In genomic region chr20:38252292-38253288, GRCh38 we compare ENCODE assay signal across 10 cellular contexts. TPM values are rescaled to one million over a fixed set of nuclear protein-coding genes. Genes with fewer than 3 reads are reported as not detected.
DNase-seq lines count a peak whose midpoint lies in the region; ATAC-seq and TF ChIP-seq lines count a peak whose summit lies in the region.
"Had no signal": no experiment of that assay in that cellular context is flagged by ENCODE, and none has a peak within 500 bp of the region (broad histone marks: within the 10 kb centered on the region; RNA-seq: fewer than 3 reads in every experiment).

No MANE protein-coding gene starts in this region.

- TF ChIP-seq POLR2A in esophagus squamous epithelium (IDR thresholded peaks at IDR 0.05) (no peak), transverse colon (IDR thresholded peaks at IDR 0.05) (no peak)

- in situ Hi-C loops in transverse colon (cut with MboI; ENCODE audit: low pct_ligation_motif_present in 1 of 4, low pct_unique_long_range_greater_than_20kb in 1 of 4, low sequenced_read_pairs in 3 of 4): no loop called here

- H3K27me3 Mint-ChIP-seq in WTC11 (ENCODE audit: low read depth): no peaks in the 10 kb centered on the region
- H3K27me3 Mint-ChIP-seq in activated T-helper 1 cell treated with anti-CD3 and anti-CD28 coated beads, Interleukin-12 subunit alpha, Interleukin-12 subunit beta, Interleukin-2, Interleukin-4 antibody, amounts not matched to agents 30 ng/mL and 10 ng/mL and 1 ng/mL, durations not matched to agents 14 hours and 24 hours and 36 hours (ENCODE audit: insufficient read depth): peaks cover 2% of the 10 kb centered on the region

- H3K36me3 Mint-ChIP-seq in WTC11: no peaks in the 10 kb centered on the region
- H3K36me3 Mint-ChIP-seq in activated T-helper 1 cell treated with anti-CD3 and anti-CD28 coated beads, Interleukin-12 subunit alpha, Interleukin-12 subunit beta, Interleukin-2, Interleukin-4 antibody, amounts not matched to agents 30 ng/mL and 10 ng/mL and 1 ng/mL, durations not matched to agents 14 hours and 24 hours and 36 hours (ENCODE audit: low read depth): no peaks in the 10 kb centered on the region

- CTCF ChIA-PET in WTC11 (lab: Charles Lee): interaction anchor here (0.6 to 3.6 kb wide), 12 partner anchors 9 to 195 kb away, joined by 3 to 24 read pairs (median 4); no protein-coding TSS in a partner anchor

- H3K4me1 ChIP-seq in esophagus squamous epithelium (peaks cover 0 to 43% (median 4%) of the 10 kb centered on the region in 3 donors), muscle layer of colon (ENCODE audit: insufficient read depth, low read length) (peaks cover 13% of the 10 kb centered on the region), transverse colon (peaks cover 0 to 10% (median 0%) of the 10 kb centered on the region in 4 donors)

- H3K9ac ChIP-seq in muscle layer of colon (ENCODE audit: low read length): no peak overlapping the region

- POLR2A ChIA-PET in WTC11 (lab: Charles Lee): interaction anchor here (0.6 kb wide), 1 partner anchor 703 kb away, joined by 3 read pairs; no protein-coding TSS in a partner anchor

- H3K36me3 ChIP-seq in esophagus squamous epithelium (no peaks in the 10 kb centered on the region), muscle layer of colon (ENCODE audit: insufficient read depth, low read length) (no peaks in the 10 kb centered on the region), transverse colon (no peaks in the 10 kb centered on the region)

- no peak for TF ChIP-seq CTCF in WTC11 (IDR thresholded peaks at IDR 0.05)
- TF ChIP-seq CTCF in esophagus squamous epithelium (IDR thresholded peaks at IDR 0.05): no peak
- no peak for TF ChIP-seq CTCF in transverse colon (IDR thresholded peaks at IDR 0.05)

- peak; percentile 78 for ATAC-seq in WTC11

- H3K4me3 Mint-ChIP-seq in WTC11: no peak overlapping the region
- no peak overlapping the region for H3K4me3 Mint-ChIP-seq in activated T-helper 1 cell treated with anti-CD3 and anti-CD28 coated beads, Interleukin-12 subunit alpha, Interleukin-12 subunit beta, Interleukin-2, Interleukin-4 antibody, amounts not matched to agents 30 ng/mL and 10 ng/mL and 1 ng/mL, durations not matched to agents 14 hours and 24 hours and 36 hours

- intact Hi-C loops in esophagus squamous epithelium (cut with DNase I): no loop called here
- intact Hi-C loops in transverse colon (cut with DNase I; ENCODE audit: low total_unique reads): no loop called here
- intact Hi-C loops in activated T-helper 1 cell treated with anti-CD3 and anti-CD28 coated beads, Interleukin-12 subunit alpha, Interleukin-12 subunit beta, Interleukin-2, Interleukin-4 antibody, amounts not matched to agents 30 ng/mL and 10 ng/mL and 1 ng/mL, durations not matched to agents 14 hours and 24 hours and 36 hours (cut with micrococcal nuclease): no loop called here

- H3K27ac ChIP-seq in esophagus squamous epithelium (peak overlapping the region; percentile 54 to 86 (median 70)), muscle layer of colon (ENCODE audit: low read depth, low read length) (peak overlapping the region; percentile 3), transverse colon (peak overlapping the region; percentile 41 to 63 (median 56))

- peaks cover 4% of the 10 kb centered on the region for H3K9me3 Mint-ChIP-seq in WTC11
- H3K9me3 Mint-ChIP-seq in activated T-helper 1 cell treated with anti-CD3 and anti-CD28 coated beads, Interleukin-12 subunit alpha, Interleukin-12 subunit beta, Interleukin-2, Interleukin-4 antibody, amounts not matched to agents 30 ng/mL and 10 ng/mL and 1 ng/mL, durations not matched to agents 14 hours and 24 hours and 36 hours: no peaks in the 10 kb centered on the region

- H3K4me3 ChIP-seq in esophagus squamous epithelium (no peak overlapping the region), muscle layer of colon (ENCODE audit: low read depth in 1 of 2, low read length in 2 of 2) (no peak overlapping the region), transverse colon (no peak overlapping the region)

- WGBS in esophagus squamous epithelium, 2 donors: 53 to 59% methylated on average over 6 to 8 of the region's 20 CpGs
- 52 to 60% methylated on average over 1 to 18 of the region's 20 CpGs for WGBS in transverse colon (ENCODE audit: low coverage in 1 of 2), 2 donors

- peak overlapping the region; percentile 52 for H3K27ac Mint-ChIP-seq in WTC11
- H3K27ac Mint-ChIP-seq in activated T-helper 1 cell treated with anti-CD3 and anti-CD28 coated beads, Interleukin-12 subunit alpha, Interleukin-12 subunit beta, Interleukin-2, Interleukin-4 antibody, amounts not matched to agents 30 ng/mL and 10 ng/mL and 1 ng/mL, durations not matched to agents 14 hours and 24 hours and 36 hours: no peak overlapping the region

- peaks cover 18% of the 10 kb centered on the region for H3K4me1 Mint-ChIP-seq in WTC11
- no peaks in the 10 kb centered on the region for H3K4me1 Mint-ChIP-seq in activated T-helper 1 cell treated with anti-CD3 and anti-CD28 coated beads, Interleukin-12 subunit alpha, Interleukin-12 subunit beta, Interleukin-2, Interleukin-4 antibody, amounts not matched to agents 30 ng/mL and 10 ng/mL and 1 ng/mL, durations not matched to agents 14 hours and 24 hours and 36 hours (ENCODE audit: low read depth)

- DNase-seq in WTC11 (ENCODE audit: low spot score): no peak
- DNase-seq in esophagus squamous epithelium (lab: John Stamatoyannopoulos, UW): no peak
- DNase-seq in transverse colon: no peak
- DNase-seq in stimulated activated CD4-positive, alpha-beta T cell treated with anti-CD3 and anti-CD28 coated beads, Interleukin-4, amount 100 ng/mL, for 4 hours: no peak
- no peak for DNase-seq in activated CD4-positive, alpha-beta T cell treated with anti-CD3 and anti-CD28 coated beads, Interleukin-2, amount 50 U/mL, for 48 hours
- DNase-seq in activated T-helper 1 cell treated with anti-CD3 and anti-CD28 coated beads, Interleukin-12 subunit alpha, Interleukin-12 subunit beta, Interleukin-2, Interleukin-4 antibody, amounts not matched to agents 30 ng/mL and 10 ng/mL and 1 ng/mL, durations not matched to agents 14 hours and 24 hours and 36 hours (ENCODE audit: low spot score): no peak
- DNase-seq: activated CD4-positive, alpha-beta T cell treated with anti-CD3 and anti-CD28 coated beads for 48 hours; activated naive CD4-positive, alpha-beta T cell had no signal

- H3K27me3 ChIP-seq in esophagus squamous epithelium: no peaks in the 10 kb centered on the region
- H3K27me3 ChIP-seq in muscle layer of colon (ENCODE audit: control insufficient read depth in 1 of 2, insufficient read depth in 2 of 2, low read length in 2 of 2): no peaks in the 10 kb centered on the region
- no peaks in the 10 kb centered on the region for H3K27me3 ChIP-seq in transverse colon

- no peak for TF ChIP-seq EP300 in transverse colon (IDR thresholded peaks at IDR 0.05; ENCODE audit: low read depth)

- H3K9me3 ChIP-seq in esophagus squamous epithelium (no peaks in the 10 kb centered on the region), muscle layer of colon (ENCODE audit: low read length) (no peaks in the 10 kb centered on the region), transverse colon (no peaks in the 10 kb centered on the region)

TF ChIP-seq in WTC11, 78 proteins besides CTCF, POLR2A, EP300 and RAD21 (continues in another document):
- TF ChIP-seq SMAD3 (CRISPR knock-in tag; IDR thresholded peaks at IDR 0.05; ENCODE audit: borderline replicate concordance) (no peak), ZNF671 (CRISPR knock-in tag; IDR thresholded peaks at IDR 0.05) (no peak), ETV6 (CRISPR knock-in tag; IDR thresholded peaks at IDR 0.05) (no peak), ZNF512 (CRISPR knock-in tag; IDR thresholded peaks at IDR 0.05; ENCODE audit: borderline replicate concordance) (no peak), ATF6 (CRISPR knock-in tag; IDR thresholded peaks at IDR 0.05) (no peak), GABPB1 (CRISPR knock-in tag; IDR thresholded peaks at IDR 0.05) (no peak)

RNA-seq across cellular contexts. Expression of gene KIAA1755, which starts 7.9 kb away (rescaled TPM):
- total RNA-seq in WTC11 (2021) (0.16 to 0.50 TPM (median 0.27 TPM) in 3 replicates), esophagus squamous epithelium (1 to 10 TPM in 1 of 4 donors, under 1 TPM in 3; 0.12 to 3.4 (median 0.39) TPM), transverse colon (10 to 100 TPM in 1 of 4 donors, 1 to 10 TPM in 3; 1.6 to 20.2 (median 3.7) TPM)
- not detected in 2 replicates for total RNA-seq in activated T-helper 1 cell treated with anti-CD3 and anti-CD28 coated beads, Interleukin-12 subunit alpha, Interleukin-12 subunit beta, Interleukin-2, Interleukin-4 antibody, amounts not matched to agents 30 ng/mL and 10 ng/mL and 1 ng/mL, durations not matched to agents 14 hours and 24 hours and 36 hours

RNA-seq across cellular contexts. Expression of gene BPI, which starts 51.4 kb away (rescaled TPM):
- not detected in 3 replicates for total RNA-seq in WTC11 (2021)
- under 1 TPM in 1 of 4 donors, not detected in 3; 0.26 TPM for total RNA-seq in esophagus squamous epithelium
- not detected for total RNA-seq in transverse colon
- total RNA-seq in activated T-helper 1 cell treated with anti-CD3 and anti-CD28 coated beads, Interleukin-12 subunit alpha, Interleukin-12 subunit beta, Interleukin-2, Interleukin-4 antibody, amounts not matched to agents 30 ng/mL and 10 ng/mL and 1 ng/mL, durations not matched to agents 14 hours and 24 hours and 36 hours: not detected in 2 replicates
- total RNA-seq: epithelial cell of proximal tubule had no signal

Comparison
In these comparisons a context has a peak if more than half of its experiments do, and no peak if none do; other contexts are left out.
1. H3K27ac ChIP-seq: peak in every context shown above with its lines; median percentile 70 in esophagus squamous epithelium; 56 in transverse colon; 3 in muscle layer of colon.